ENCODE assay signal across 34 cellular contexts in genomic region chr3:98151241-98151640, GRCh38. TPM values are rescaled to one million over a fixed set of nuclear protein-coding genes. Genes with fewer than 3 reads are reported as not detected.
DNase-seq lines count a peak whose midpoint lies in the region; ATAC-seq and TF ChIP-seq lines count a peak whose summit lies in the region.
"Had no signal": no experiment of that assay in that cellular context is flagged by ENCODE, and none has a peak within 500 bp of the region (broad histone marks: within the 10 kb centered on the region; RNA-seq: fewer than 3 reads in every experiment).

No MANE protein-coding gene starts in this region.

- no peaks in the 10 kb centered on the region for H3K9me2 ChIP-seq in HCT116 (ENCODE audit: insufficient read depth)
- H3K9me2 ChIP-seq: SK-N-SH had no signal

- no peak overlapping the region for H3K9ac ChIP-seq in HCT116 (ENCODE audit: low read length)
- H3K9ac ChIP-seq in trophoblast cell (ENCODE audit: low read length) = no peak overlapping the region
- H3K9ac ChIP-seq: BLaER1 treated with 17β-estradiol and CSF1 and Interleukin-3, amounts not matched to agents 10 nM and 100 nM; GM23248; neural progenitor cell; SK-N-SH had no signal

- no peak overlapping the region for H3K23ac ChIP-seq in trophoblast cell (ENCODE audit: low read length)

- no CpG with 5 or more reads among the region's 5 CpGs for WGBS in trophoblast cell (ENCODE audit: extremely low coverage, insufficient coverage, insufficient read length)

- H3K27ac ChIP-seq in HCT116 (ENCODE audit: low read depth, low read length) (no peak overlapping the region), trophoblast cell (ENCODE audit: low read depth, low read length) (no peak overlapping the region)
- H3K27ac ChIP-seq: adrenal gland; BLaER1 treated with 17β-estradiol and CSF1 and Interleukin-3, amounts not matched to agents 10 nM and 100 nM; breast epithelium; GM23248; neural progenitor cell; pancreas; right atrium auricular region; spleen had no signal

- peak; percentile 73; the same call in 1 of the 2 replicates for ATAC-seq in HCT116
- ATAC-seq: activated CD4-positive, CD25-positive, alpha-beta regulatory T cell treated with anti-CD3 and anti-CD28 coated beads, Interleukin-2, amount 50 U/mL, for 24 hours; left cardiac atrium; pancreas; stimulated activated naive CD8-positive, alpha-beta T cell treated with anti-CD3 and anti-CD28 coated beads, Interleukin-15, Interleukin-2, amounts not matched to agents 100 U/mL and 50 U/mL, for 24 hours; T-helper 17 cell had no signal

- no peak for TF ChIP-seq RAD21 in HCT116 (IDR thresholded peaks at IDR 0.05; ENCODE audit: low read depth)

- intact Hi-C loops in HCT116 (cut with micrococcal nuclease) (no loop called here), posterior cingulate gyrus (cut with DNase I) (no loop called here)

- no peak overlapping the region for H2BK5ac ChIP-seq in trophoblast cell (ENCODE audit: low read depth, low read length, poor library complexity)

- CTCF ChIA-PET in HCT116 (lab: Charles Lee) = no interaction called here

- no peak overlapping the region for H4K12ac ChIP-seq in trophoblast cell (ENCODE audit: low read depth, low read length)

- no peak overlapping the region for H3K4ac ChIP-seq in trophoblast cell (ENCODE audit: low read depth, low read length)

- no peak overlapping the region for H4K91ac ChIP-seq in trophoblast cell (ENCODE audit: low read depth, low read length)

- no peaks in the 10 kb centered on the region for H4K20me1 ChIP-seq in HCT116 (ENCODE audit: insufficient read depth)
- H4K20me1 ChIP-seq: BLaER1 treated with 17β-estradiol and CSF1 and Interleukin-3, amounts not matched to agents 10 nM and 100 nM had no signal

- no peak overlapping the region for H2BK12ac ChIP-seq in trophoblast cell (ENCODE audit: low read length)

- no peak overlapping the region for H2AK5ac ChIP-seq in trophoblast cell (ENCODE audit: low read length)

- H2AFZ ChIP-seq in HCT116 (ENCODE audit: low read depth, low read length, poor library complexity, severe bottlenecking) (peak overlapping the region; percentile 66), trophoblast cell (ENCODE audit: insufficient read depth, low read length, poor library complexity) (no peak overlapping the region)
- H2AFZ ChIP-seq: GM23248, neural progenitor cell had no signal

- RAD21 ChIA-PET in HCT116 (lab: Charles Lee; ENCODE audit: low non-redundant PET in 1 of 2, low total read pairs in 2 of 2, uncharacterized antibody in 2 of 2, unreplicated experiment in 2 of 2) = no interaction called here

- H3K4me1 ChIP-seq in HCT116 (ENCODE audit: control insufficient read depth in 1 of 2, insufficient read depth in 2 of 2, low read length in 2 of 2) (peaks cover 0 to 12% of the 10 kb centered on the region in 2 experiments; a peak in 2 of 4 replicates), trophoblast cell (ENCODE audit: control insufficient read depth in 1 of 2, insufficient read depth in 2 of 2, low read length in 2 of 2) (peaks cover 0 to 2% of the 10 kb centered on the region in 2 experiments)
- H3K4me1 ChIP-seq: adrenal gland; BLaER1 treated with 17β-estradiol and CSF1 and Interleukin-3, amounts not matched to agents 10 nM and 100 nM; breast epithelium; neural progenitor cell; pancreas; right atrium auricular region; spleen had no signal

- H3K14ac ChIP-seq in trophoblast cell (ENCODE audit: low read length) = no peak overlapping the region

- H4K8ac ChIP-seq in trophoblast cell (ENCODE audit: low read depth, low read length) = no peak overlapping the region

- H3K4me3 ChIP-seq in HCT116 (replicated peaks in 1 of 2; ENCODE audit: low read depth in 1 of 2, low read length in 2 of 2) (no peak overlapping the region), choroid plexus epithelial cell (ENCODE audit: low read depth, low read length) (no peak overlapping the region), trophoblast cell (ENCODE audit: low read depth, low read length) (no peak overlapping the region)
- H3K4me3 ChIP-seq: adrenal gland; BLaER1 treated with 17β-estradiol and CSF1 and Interleukin-3, amounts not matched to agents 10 nM and 100 nM; breast epithelium; GM23248; neural progenitor cell; pancreas; right atrium auricular region; spleen had no signal

- no peak for TF ChIP-seq POLR2A in HCT116 (IDR thresholded peaks at IDR 0.05; ENCODE audit: borderline replicate concordance, extremely low read depth, insufficient read depth, insufficient read length)
- no peak for TF ChIP-seq POLR2A in erythroblast (IDR thresholded peaks at IDR 0.05; ENCODE audit: low read length)

- H3K79me2 ChIP-seq in HCT116 (ENCODE audit: insufficient read depth, low read length) (no peaks in the 10 kb centered on the region), trophoblast cell (ENCODE audit: control insufficient read depth, insufficient read depth, low read length, poor library complexity) (no peaks in the 10 kb centered on the region)

- TF ChIP-seq CTCF in HCT116 (IDR thresholded peaks at IDR 0.05 in 2 of 3, conservative IDR thresholded peaks at IDR 0.05 in 1 of 3; ENCODE audit: borderline replicate concordance in 1 of 3, insufficient read depth in 1 of 3, low read depth in 2 of 3, low read length in 2 of 3) (no peak), choroid plexus epithelial cell (conservative IDR thresholded peaks at IDR 0.05; ENCODE audit: low read depth, low read length) (no peak)

- DNase-seq in HCT116 (ENCODE audit: low read depth, low spot score) (peak; percentile 24), NCI-H226 (peak; percentile 87), choroid plexus epithelial cell (ENCODE audit: low read depth) (peak; percentile 1), trophoblast cell (peak; percentile 73 to 96), NCI-H524 (lab: John Stamatoyannopoulos, UW) (no peak), erythroblast (lab: John Stamatoyannopoulos, UW) (no peak), posterior cingulate gyrus (no peak)
- no peak for DNase-seq in activated naive CD4-positive, alpha-beta T cell treated with Interleukin-2 at 50 U/mL for 16 hours
- DNase-seq: activated CD4-positive, alpha-beta memory T cell treated with anti-CD3 and anti-CD28 coated beads for 36 hours; activated naive CD4-positive, alpha-beta T cell; adrenal gland; DND-41; effector CD4-positive, alpha-beta T cell; GM23248; hippocampal formation; Karpas-422; left cardiac atrium; NCI-H1417 treated with DMSO at 0.1 percent for 48 hours; NCI-H2029 treated with DMSO at 0.1 percent for 48 hours; NCI-H345; NCI-H748 treated with DMSO at 0.1 percent for 48 hours; pancreas; SK-N-SH; spleen; stimulated activated CD4-positive, alpha-beta T cell treated with anti-CD3 and anti-CD28 coated beads, Interleukin-2, amount 100 ng/mL, for 24 hours; stimulated activated naive CD8-positive, alpha-beta T cell treated with anti-CD3 and anti-CD28 coated beads, Interleukin-15, Interleukin-2, amounts not matched to agents 100 U/mL and 50 U/mL, for 24 hours; T-helper 17 cell had no signal

- H3K79me1 ChIP-seq in trophoblast cell (ENCODE audit: low read length) = no peaks in the 10 kb centered on the region

- BruUV-seq in HCT116 (replicated peaks; lab: Mats Ljungman, UMichigan) = no TSS peak

- POLR2A ChIA-PET in HCT116 (lab: Charles Lee) = no interaction called here

- peak overlapping the region; percentile 26 for H3K4me2 ChIP-seq in HCT116 (ENCODE audit: low read length)
- no peak overlapping the region for H3K4me2 ChIP-seq in trophoblast cell (ENCODE audit: low read length)
- H3K4me2 ChIP-seq: BLaER1 treated with 17β-estradiol and CSF1 and Interleukin-3, amounts not matched to agents 10 nM and 100 nM; neural progenitor cell; SK-N-SH had no signal

- H3K9me3 ChIP-seq in HCT116 (ENCODE audit: control insufficient read depth in 1 of 2, insufficient read depth in 1 of 2, low read depth in 1 of 2, low read length in 2 of 2) (no peaks in the 10 kb centered on the region), trophoblast cell (ENCODE audit: insufficient read depth, low read depth, low read length) (no peaks in the 10 kb centered on the region)
- H3K9me3 ChIP-seq: adrenal gland, breast epithelium, pancreas, right atrium auricular region, SK-N-SH, spleen had no signal

- no peak overlapping the region for H2BK120ac ChIP-seq in trophoblast cell (ENCODE audit: insufficient read depth, low read length, poor library complexity)

- no peak overlapping the region for H3K18ac ChIP-seq in trophoblast cell (ENCODE audit: low read length)

- no peaks in the 10 kb centered on the region for H3K27me3 ChIP-seq in HCT116 (ENCODE audit: insufficient read depth, low read length)
- H3K27me3 ChIP-seq in trophoblast cell (ENCODE audit: insufficient read depth, low read length) = no peaks in the 10 kb centered on the region
- H3K27me3 ChIP-seq: adrenal gland; BLaER1 treated with 17β-estradiol and CSF1 and Interleukin-3, amounts not matched to agents 10 nM and 100 nM; breast epithelium; neural progenitor cell; pancreas; right atrium auricular region; spleen had no signal

- H3K36me3 ChIP-seq in HCT116 (ENCODE audit: control insufficient read depth in 1 of 2, insufficient read depth in 2 of 2, low read length in 2 of 2) (no peaks in the 10 kb centered on the region), trophoblast cell (ENCODE audit: control insufficient read depth in 1 of 2, insufficient read depth in 2 of 2, low read length in 2 of 2) (no peaks in the 10 kb centered on the region)
- H3K36me3 ChIP-seq: adrenal gland; BLaER1 treated with 17β-estradiol and CSF1 and Interleukin-3, amounts not matched to agents 10 nM and 100 nM; breast epithelium; neural progenitor cell; pancreas; right atrium auricular region; spleen had no signal

TF ChIP-seq in HCT116, 20 proteins besides CTCF, POLR2A, EP300 and RAD21:
- TF ChIP-seq EGR1 (IDR thresholded peaks at IDR 0.05; ENCODE audit: low read depth) (no peak), TCF7L2 (IDR thresholded peaks at IDR 0.05; ENCODE audit: borderline replicate concordance, extremely low read depth, insufficient read depth, insufficient read length) (peak; percentile 29)
TF ChIP-seq in HCT116: peak in this region for 1.

RNA-seq across cellular contexts. Expression of gene OR5H14, which starts 4.0 kb away (rescaled TPM):
- not detected for total RNA-seq in HCT116 (2021; ENCODE audit: unreplicated experiment)
- not detected in 2 replicates for polyA plus RNA-seq in HCT116 (2012)
- not detected in 2 replicates for polyA plus RNA-seq in trophoblast cell (2013)
- total RNA-seq: activated CD4-positive, alpha-beta memory T cell treated with anti-CD3 and anti-CD28 coated beads for 36 hours; breast epithelium; GM23248; left cardiac atrium; pancreas; right atrium auricular region; spleen; T-helper 17 cell; temporal lobe; ureter had no signal
- polyA plus RNA-seq: adrenal gland, GM23248, pancreas, SK-N-SH, spleen had no signal

RNA-seq across cellular contexts. Expression of gene OR5H15, which starts 15.3 kb away (rescaled TPM):
- total RNA-seq in HCT116 (2021; ENCODE audit: unreplicated experiment) = not detected
- not detected in 2 replicates for polyA plus RNA-seq in HCT116 (2012)
- not detected in 2 replicates for polyA plus RNA-seq in trophoblast cell (2013)
- total RNA-seq: activated CD4-positive, alpha-beta memory T cell treated with anti-CD3 and anti-CD28 coated beads for 36 hours; adrenal gland; breast epithelium; GM23248; left cardiac atrium; pancreas; right atrium auricular region; spleen; T-helper 17 cell; temporal lobe; ureter had no signal
- polyA plus RNA-seq: adrenal gland, GM23248, pancreas, SK-N-SH, spleen had no signal

RNA-seq across cellular contexts. Expression of gene OR5H1, which starts 20.7 kb away (rescaled TPM):
- total RNA-seq in HCT116 (2021; ENCODE audit: unreplicated experiment) = not detected
- polyA plus RNA-seq in HCT116 (2012) = not detected in 2 replicates
- not detected in 2 replicates for polyA plus RNA-seq in trophoblast cell (2013)
- total RNA-seq: activated CD4-positive, alpha-beta memory T cell treated with anti-CD3 and anti-CD28 coated beads for 36 hours; adrenal gland; breast epithelium; GM23248; left cardiac atrium; pancreas; right atrium auricular region; spleen; T-helper 17 cell; temporal lobe had no signal
- polyA plus RNA-seq: adrenal gland, GM23248, pancreas, SK-N-SH, spleen had no signal

Comparison
In these comparisons a context has a peak if more than half of its experiments do, and no peak if none do; other contexts are left out.
1. DNase-seq: peak in HCT116 (single experiment), NCI-H226 (single experiment), choroid plexus epithelial cell (single experiment) and trophoblast cell (2 of 2); none in NCI-H524 (0 of 2), activated naive CD4-positive, alpha-beta T cell treated with Interleukin-2 at 50 U/mL for 16 hours (single experiment), erythroblast (0 of 2) and posterior cingulate gyrus (0 of 10).